16 cellular contexts compared by ENCODE assay signal in genomic region chr3:171295502-171296373, GRCh38.
A peak's percentile ranks its signal among the peaks of the same experiment; 100 is the strongest.
DNase-seq lines count a peak whose midpoint lies in the region; ATAC-seq and TF ChIP-seq lines count a peak whose summit lies in the region.
"Had no signal": no experiment of that assay in that cellular context is flagged by ENCODE, and none has a peak within 500 bp of the region (broad histone marks: within the 10 kb centered on the region; RNA-seq: fewer than 3 reads in every experiment).

No MANE protein-coding gene starts in this region.

- no peak for ATAC-seq in activated naive CD8-positive, alpha-beta T cell treated with anti-CD3 and anti-CD28 coated beads, Interleukin-2, amount 50 U/mL, for 24 hours
- ATAC-seq: activated CD4-positive, CD25-positive, alpha-beta regulatory T cell treated with anti-CD3 and anti-CD28 coated beads, Interleukin-2, amount 50 U/mL, for 24 hours had no signal

- H3K27me3 Mint-ChIP-seq in activated naive CD8-positive, alpha-beta T cell treated with anti-CD3 and anti-CD28 coated beads, Interleukin-2, amount 50 U/mL, for 24 hours, result no peaks in the 10 kb centered on the region
- no peaks in the 10 kb centered on the region for H3K27me3 Mint-ChIP-seq in activated naive CD8-positive, alpha-beta T cell treated with anti-CD3 and anti-CD28 coated beads for 36 hours
- H3K27me3 Mint-ChIP-seq in mesothelial cell of epicardium (ENCODE audit: low read depth), result no peaks in the 10 kb centered on the region

- H3K27ac ChIP-seq in caudate nucleus (ENCODE audit: low read depth, low read length) (peak overlapping the region; percentile 65), tibial artery (peak overlapping the region; percentile 73 to 74)
- H3K27ac ChIP-seq: thyroid gland had no signal

- no peaks in the 10 kb centered on the region for H3K9me3 ChIP-seq in tibial artery
- H3K9me3 ChIP-seq: thyroid gland had no signal

- in situ Hi-C loops in ACHN (cut with HindIII; ENCODE audit: low pct_ligation_motif_present, low pct_unique_long_range_greater_than_20kb, low sequenced_read_pairs), result no loop called here

- H3K27ac Mint-ChIP-seq in activated naive CD8-positive, alpha-beta T cell treated with anti-CD3 and anti-CD28 coated beads, Interleukin-2, amount 50 U/mL, for 24 hours, result peak overlapping the region; percentile 5
- no peak overlapping the region for H3K27ac Mint-ChIP-seq in activated naive CD8-positive, alpha-beta T cell treated with anti-CD3 and anti-CD28 coated beads for 36 hours
- peak overlapping the region; percentile 75 for H3K27ac Mint-ChIP-seq in mesothelial cell of epicardium

- H3K4me3 Mint-ChIP-seq in activated naive CD8-positive, alpha-beta T cell treated with anti-CD3 and anti-CD28 coated beads, Interleukin-2, amount 50 U/mL, for 24 hours, result no peak overlapping the region
- H3K4me3 Mint-ChIP-seq in activated naive CD8-positive, alpha-beta T cell treated with anti-CD3 and anti-CD28 coated beads for 36 hours, result no peak overlapping the region
- H3K4me3 Mint-ChIP-seq in mesothelial cell of epicardium, result no peak overlapping the region

- no peaks in the 10 kb centered on the region for H3K36me3 ChIP-seq in tibial artery
- H3K36me3 ChIP-seq: thyroid gland had no signal

- no peaks in the 10 kb centered on the region for H3K9me3 Mint-ChIP-seq in activated naive CD8-positive, alpha-beta T cell treated with anti-CD3 and anti-CD28 coated beads, Interleukin-2, amount 50 U/mL, for 24 hours
- no peaks in the 10 kb centered on the region for H3K9me3 Mint-ChIP-seq in activated naive CD8-positive, alpha-beta T cell treated with anti-CD3 and anti-CD28 coated beads for 36 hours
- peaks cover 7% of the 10 kb centered on the region for H3K9me3 Mint-ChIP-seq in mesothelial cell of epicardium

- H3K27me3 ChIP-seq in tibial artery, result no peaks in the 10 kb centered on the region
- H3K27me3 ChIP-seq: thyroid gland had no signal

- H3K4me3 ChIP-seq in tibial artery, result no peak overlapping the region
- H3K4me3 ChIP-seq: thyroid gland had no signal

- TF ChIP-seq CTCF in mesothelial cell of epicardium (IDR thresholded peaks at IDR 0.05; ENCODE audit: unreplicated experiment) (no peak), tibial artery (IDR thresholded peaks at IDR 0.05) (no peak)

- H3K4me1 Mint-ChIP-seq in activated naive CD8-positive, alpha-beta T cell treated with anti-CD3 and anti-CD28 coated beads, Interleukin-2, amount 50 U/mL, for 24 hours, result peaks cover 51% of the 10 kb centered on the region
- H3K4me1 Mint-ChIP-seq in activated naive CD8-positive, alpha-beta T cell treated with anti-CD3 and anti-CD28 coated beads for 36 hours, result peaks cover 47% of the 10 kb centered on the region
- H3K4me1 Mint-ChIP-seq in mesothelial cell of epicardium, result peaks cover 28% of the 10 kb centered on the region

- intact Hi-C loops in tibial artery (cut with DNase I; ENCODE audit: low total_unique reads), result no loop called here

- peaks cover 8% of the 10 kb centered on the region for H3K36me3 Mint-ChIP-seq in activated naive CD8-positive, alpha-beta T cell treated with anti-CD3 and anti-CD28 coated beads, Interleukin-2, amount 50 U/mL, for 24 hours (ENCODE audit: low read depth)
- H3K36me3 Mint-ChIP-seq in activated naive CD8-positive, alpha-beta T cell treated with anti-CD3 and anti-CD28 coated beads for 36 hours, result peaks cover 12% of the 10 kb centered on the region
- H3K36me3 Mint-ChIP-seq in mesothelial cell of epicardium, result no peaks in the 10 kb centered on the region

- no peak for DNase-seq in activated naive CD8-positive, alpha-beta T cell treated with anti-CD3 and anti-CD28 coated beads, Interleukin-2, amount 50 U/mL, for 24 hours
- DNase-seq in activated naive CD8-positive, alpha-beta T cell treated with anti-CD3 and anti-CD28 coated beads for 36 hours, result no peak
- DNase-seq in caudate nucleus (lab: John Stamatoyannopoulos, UW) (peak in 15 of 61 donors; percentile 0 to 66 (median 15)), mesothelial cell of epicardium (ENCODE audit: low spot score in 2 of 2, unreplicated experiment in 2 of 2) (no peak), tibial artery (no peak), cerebellar nuclear complex (lab: John Stamatoyannopoulos, UW) (no peak), ACHN (no peak), putamen (ENCODE audit: low spot score) (no peak)
- DNase-seq: activated T-cell treated with anti-CD3 and anti-CD28 coated beads for 4 hours; effector CD4-positive, alpha-beta T cell; foreskin fibroblast; mesenchymal stem cell; NCI-H1092; NCI-H226; thyroid gland had no signal

- peaks cover 0 to 39% (median 24%) of the 10 kb centered on the region in 4 donors for H3K4me1 ChIP-seq in tibial artery
- H3K4me1 ChIP-seq: thyroid gland had no signal
